1 cellular context compared by ENCODE assay signal in the genomic region with DNA sequence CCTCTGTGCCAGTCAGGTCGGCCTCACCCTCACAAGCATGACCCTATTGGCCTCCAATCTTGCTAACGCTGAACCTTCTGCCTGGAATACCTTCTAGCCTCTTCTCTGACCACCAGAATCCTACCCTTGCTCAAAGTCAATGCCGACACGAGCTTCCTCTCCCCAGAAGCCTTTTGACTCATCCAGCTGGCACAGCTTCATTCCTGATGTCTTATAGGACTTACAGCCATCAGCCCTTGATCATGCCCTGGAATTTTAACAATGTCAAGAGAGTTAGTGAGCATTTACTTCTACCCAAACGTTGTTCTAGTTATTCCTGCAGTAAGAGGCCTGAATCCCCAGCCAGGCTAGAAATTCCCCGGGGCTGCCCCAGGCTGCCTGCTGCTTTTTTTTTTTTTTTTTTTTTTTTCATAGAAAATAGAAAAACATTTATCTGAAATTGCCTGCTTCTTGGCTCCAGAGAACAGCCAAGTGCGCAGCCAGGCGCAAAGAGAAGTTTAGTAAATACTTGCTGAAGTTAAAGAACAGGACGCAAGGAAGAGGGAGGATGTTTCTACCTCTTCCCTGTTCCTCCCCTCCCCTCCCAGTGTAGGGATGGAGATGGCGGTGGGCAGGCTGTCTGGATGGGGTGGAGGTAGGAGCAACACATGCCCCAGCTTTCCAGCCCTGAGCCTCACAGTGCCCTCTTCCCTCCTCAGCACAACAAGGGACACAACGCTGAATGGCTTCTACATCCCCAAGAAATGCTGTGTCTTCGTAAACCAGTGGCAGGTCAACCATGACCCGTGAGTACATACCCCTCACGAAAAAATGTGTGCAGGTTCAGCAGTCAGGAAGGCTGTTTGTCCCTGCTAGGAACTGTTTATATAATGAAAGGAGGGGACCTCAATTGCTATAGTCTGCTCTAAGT.
TF ChIP-seq lines count a peak whose summit lies in the region.

No MANE protein-coding gene starts in this region.

TF ChIP-seq in IMR-90, 13 proteins besides CTCF, POLR2A, EP300 and RAD21:
- TF ChIP-seq MAFK (IDR thresholded peaks at IDR 0.05; ENCODE audit: low read depth, low read length) (no peak), CEBPB (IDR thresholded peaks at IDR 0.05; ENCODE audit: low read depth, low read length) (no peak), BHLHE40 (IDR thresholded peaks at IDR 0.05; ENCODE audit: low read depth, low read length) (no peak), CHD1 (IDR thresholded peaks at IDR 0.05; ENCODE audit: low read depth, low read length) (no peak), MXI1 (IDR thresholded peaks at IDR 0.05; ENCODE audit: borderline replicate concordance, low read depth, low read length) (no peak)
